28 cellular contexts compared by ENCODE assay signal in genomic region chr2:174001107-174001506, GRCh38.
"Had no signal": no experiment of that assay in that cellular context is flagged by ENCODE, and none has a peak within 500 bp of the region (broad histone marks: within the 10 kb centered on the region; RNA-seq: fewer than 3 reads in every experiment).

No MANE protein-coding gene starts in this region.

- H3K4me3 ChIP-seq: adrenal gland, body of pancreas, esophagus muscularis mucosa had no signal

- H3K27ac ChIP-seq: adrenal gland, body of pancreas, esophagus muscularis mucosa had no signal

- H3K27me3 ChIP-seq: adrenal gland, body of pancreas, esophagus muscularis mucosa had no signal

- H3K9me3 ChIP-seq: adrenal gland, body of pancreas, esophagus muscularis mucosa had no signal

- H3K36me3 ChIP-seq: adrenal gland, esophagus muscularis mucosa had no signal

- ATAC-seq: activated naive CD8-positive, alpha-beta T cell treated with anti-CD3 and anti-CD28 coated beads, Interleukin-2, amount 50 U/mL, for 24 hours; activated T-cell treated with anti-CD3 and anti-CD28 coated beads, Interleukin-2, amount 50 U/mL, for 72 hours; body of pancreas; effector memory CD8-positive, alpha-beta T cell; WTC11 had no signal

- DNase-seq: activated CD4-positive, alpha-beta memory T cell treated with anti-CD3 and anti-CD28 coated beads, Interleukin-2, amount 10 ng/mL, durations not matched to agents 7 days and 5 days; activated CD4-positive, alpha-beta T cell treated with anti-CD3 and anti-CD28 coated beads for 1 hour; activated CD4-positive, alpha-beta T cell treated with anti-CD3 and anti-CD28 coated beads for 4 hours; activated CD4-positive, alpha-beta T cell treated with anti-CD3 and anti-CD28 coated beads, Interleukin-2, amount 10 ng/mL, durations not matched to agents 7 days and 5 days; activated CD4-positive, alpha-beta T cell treated with anti-CD3 and anti-CD28 coated beads, Interleukin-2, amount 50 U/mL, for 4 hours; activated CD8-positive, alpha-beta memory T cell treated with anti-CD3 and anti-CD28 coated beads, Interleukin-2, amount 50 U/mL, for 48 hours; activated gamma-delta T cell; activated naive CD4-positive, alpha-beta T cell; activated naive CD4-positive, alpha-beta T cell treated with anti-CD3 and anti-CD28 coated beads, Interleukin-2, amount 50 U/mL, for 16 hours; activated naive CD8-positive, alpha-beta T cell treated with anti-CD3 and anti-CD28 coated beads for 36 hours; activated naive CD8-positive, alpha-beta T cell treated with anti-CD3 and anti-CD28 coated beads, Interleukin-2, amount 50 U/mL, for 24 hours; activated T-cell treated with anti-CD3 and anti-CD28 coated beads for 4 hours; activated T-cell treated with anti-CD3 and anti-CD28 coated beads, Interleukin-2, amount 50 U/mL, for 24 hours; activated T-cell treated with anti-CD3 and anti-CD28 coated beads, Interleukin-2, amount 50 U/mL, for 72 hours; adrenal gland; amygdala; body of pancreas; caudate nucleus; cortex of kidney; dermis blood vessel endothelial cell; effector CD4-positive, alpha-beta T cell; effector memory CD8-positive, alpha-beta T cell; erythroblast; foreskin fibroblast; head of caudate nucleus; T-helper 2 cell had no signal

- H3K4me1 ChIP-seq: adrenal gland had no signal
